In genomic region chr5:95591490-95591901, GRCh38 we compare ENCODE assay signal across 1 cellular context.
TF ChIP-seq lines count a peak whose summit lies in the region.

No MANE protein-coding gene starts in this region.

TF ChIP-seq in WTC11, 78 proteins besides CTCF, POLR2A, EP300 and RAD21 (continued from another document):
- TF ChIP-seq ARID4B (CRISPR knock-in tag; IDR thresholded peaks at IDR 0.05; ENCODE audit: borderline replicate concordance) (no peak), STAT6 (CRISPR knock-in tag; conservative IDR thresholded peaks at IDR 0.05; ENCODE audit: low read depth) (no peak), FOXJ3 (CRISPR knock-in tag; IDR thresholded peaks at IDR 0.05; ENCODE audit: borderline replicate concordance) (no peak), JUN (CRISPR knock-in tag; IDR thresholded peaks at IDR 0.05) (no peak), AFF4 (CRISPR knock-in tag; IDR thresholded peaks at IDR 0.05; ENCODE audit: borderline replicate concordance) (no peak), ATF6 (CRISPR knock-in tag; IDR thresholded peaks at IDR 0.05) (no peak)
